ENCODE assay signal across 12 cellular contexts in the genomic region with DNA sequence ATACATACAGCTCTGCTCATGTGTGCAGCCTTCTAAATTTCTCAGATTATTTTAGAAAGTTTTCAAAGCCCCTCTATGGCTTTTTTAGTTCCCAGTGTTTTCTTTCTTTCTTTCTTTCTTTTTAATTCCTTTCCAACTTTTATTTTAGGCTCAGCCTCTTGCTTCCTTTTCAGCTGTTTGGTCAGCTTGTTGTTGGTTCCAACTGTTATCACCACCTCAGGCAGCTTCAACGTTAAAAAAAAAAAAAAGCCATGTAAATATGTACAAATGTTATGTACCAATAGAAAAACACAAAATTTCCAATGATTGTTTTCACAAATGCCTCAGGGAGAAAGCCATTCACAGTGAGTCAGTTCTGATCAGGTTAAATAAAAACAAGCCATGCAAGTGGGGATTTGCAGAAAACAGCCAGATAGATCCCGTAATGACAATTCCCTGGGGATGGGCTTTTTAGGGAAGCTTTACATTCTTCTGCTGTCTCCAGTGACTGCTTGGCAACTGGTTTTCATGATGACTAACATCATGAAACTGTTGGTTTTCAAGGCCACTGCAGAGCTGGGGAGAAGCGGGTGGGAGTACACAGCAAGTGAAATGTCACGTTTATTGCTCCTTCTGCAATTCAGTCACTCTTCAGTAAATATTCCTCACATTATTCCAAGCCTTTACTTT.
DNase-seq lines count a peak whose midpoint lies in the region; ATAC-seq and TF ChIP-seq lines count a peak whose summit lies in the region.
"Had no signal": no experiment of that assay in that cellular context is flagged by ENCODE, and none has a peak within 500 bp of the region (broad histone marks: within the 10 kb centered on the region; RNA-seq: fewer than 3 reads in every experiment).

No MANE protein-coding gene starts in this region.

- BruUV-seq in Calu3 (replicated peaks; lab: Mats Ljungman, UMichigan), result no TSS peak

- TF ChIP-seq POLR2A in Peyer's patch (IDR thresholded peaks at IDR 0.05), result no peak

- H3K4me1 ChIP-seq in ectodermal cell (ENCODE audit: control insufficient read depth, insufficient read depth, low read length) (peaks cover 6% of the 10 kb centered on the region), Peyer's patch (no peaks in the 10 kb centered on the region)
- H3K4me1 ChIP-seq: prostate gland had no signal

- H3K36me3 ChIP-seq in ectodermal cell (ENCODE audit: control insufficient read depth, insufficient read depth, low read length), result no peaks in the 10 kb centered on the region
- H3K36me3 ChIP-seq in Peyer's patch, result no peaks in the 10 kb centered on the region
- H3K36me3 ChIP-seq: cardiac muscle cell, prostate gland had no signal

- POLR2A ChIA-PET in HEK293T (lab: Yijun Ruan, JAX), result no interaction called here

- intact Hi-C loops in Calu3 (cut with micrococcal nuclease; ENCODE audit: unreplicated experiment), result loop anchor here (10.0 kb wide), 1 partner anchor 151 kb away; no protein-coding TSS in a partner anchor

- ATAC-seq in GM21717 (IDR thresholded peaks at IDR 0.05; ENCODE audit: unreplicated experiment), result no peak
- ATAC-seq: activated CD8-positive, alpha-beta T cell treated with anti-CD3 and anti-CD28 coated beads, Interleukin-2, amount 10 ng/mL, durations not matched to agents 7 days and 5 days; Panc1 had no signal

- DNase-seq in Calu3 (peak; percentile 2), NCI-H446 treated with DMSO at 0.1 percent for 48 hours (lab: John Stamatoyannopoulos, UW) (peak; percentile 2), myocyte (ENCODE audit: low read depth) (peak; percentile 90), HEK293T (ENCODE audit: extremely low spot score) (no peak), Peyer's patch (no peak)
- no peak for DNase-seq in stimulated activated CD4-positive, alpha-beta T cell treated with anti-CD3 and anti-CD28 coated beads, Interleukin-12 subunit alpha, Interleukin-12 subunit beta, amount 100 ng/mL, for 4 hours
- DNase-seq: activated CD8-positive, alpha-beta T cell treated with anti-CD3 and anti-CD28 coated beads, Interleukin-2, amount 10 ng/mL, durations not matched to agents 7 days and 5 days had no signal

- no peak for TF ChIP-seq CTCF in Calu3 (IDR thresholded peaks at IDR 0.05; ENCODE audit: unreplicated experiment)
- TF ChIP-seq CTCF in Peyer's patch (IDR thresholded peaks at IDR 0.05), result no peak

- H3K27ac Mint-ChIP-seq in Calu3 (ENCODE audit: unreplicated experiment), result peak overlapping the region; percentile 52
- H3K27ac Mint-ChIP-seq: activated CD8-positive, alpha-beta T cell treated with anti-CD3 and anti-CD28 coated beads, Interleukin-2, amount 10 ng/mL, durations not matched to agents 7 days and 5 days had no signal

- CTCF ChIA-PET in Calu3 (lab: Charles Lee), result interaction anchor here (0.7 kb wide), 1 partner anchor 230 kb away, joined by 3 read pairs; no protein-coding TSS in a partner anchor
- CTCF ChIA-PET in HEK293T (lab: Yijun Ruan, JAX), result no interaction called here

- H3K9me3 Mint-ChIP-seq in Calu3 (ENCODE audit: low read depth, unreplicated experiment), result no peaks in the 10 kb centered on the region

- peaks cover 18% of the 10 kb centered on the region for H3K4me1 Mint-ChIP-seq in Calu3 (ENCODE audit: low read depth, unreplicated experiment)

- no peaks in the 10 kb centered on the region for H3K27me3 Mint-ChIP-seq in Calu3 (ENCODE audit: unreplicated experiment)

- H3K27me3 ChIP-seq in ectodermal cell (ENCODE audit: control insufficient read depth, insufficient read depth, low read length, poor library complexity, severe bottlenecking) (no peaks in the 10 kb centered on the region), Peyer's patch (no peaks in the 10 kb centered on the region)
- H3K27me3 ChIP-seq: cardiac muscle cell had no signal

- H3K4me3 ChIP-seq in ectodermal cell (ENCODE audit: insufficient read depth, low read depth, low read length) (no peak overlapping the region), Peyer's patch (no peak overlapping the region)
- H3K4me3 ChIP-seq: cardiac muscle cell, prostate gland had no signal

- no peak overlapping the region for H3K4me3 Mint-ChIP-seq in Calu3 (ENCODE audit: low read depth, unreplicated experiment)
- H3K4me3 Mint-ChIP-seq: activated CD8-positive, alpha-beta T cell treated with anti-CD3 and anti-CD28 coated beads, Interleukin-2, amount 10 ng/mL, durations not matched to agents 7 days and 5 days had no signal

- no peaks in the 10 kb centered on the region for H3K36me3 Mint-ChIP-seq in Calu3 (ENCODE audit: insufficient read depth, unreplicated experiment)

- H3K27ac ChIP-seq in ectodermal cell (ENCODE audit: insufficient read depth, low read depth, low read length, poor library complexity, severe bottlenecking), result peak overlapping the region; percentile 80
- H3K27ac ChIP-seq in Peyer's patch, result no peak overlapping the region
- H3K27ac ChIP-seq: cardiac muscle cell, prostate gland had no signal

- H3K9me3 ChIP-seq in ectodermal cell (ENCODE audit: control insufficient read depth, low read length), result no peaks in the 10 kb centered on the region
- no peaks in the 10 kb centered on the region for H3K9me3 ChIP-seq in Peyer's patch
- H3K9me3 ChIP-seq: prostate gland had no signal

- WGBS in ectodermal cell, 2 experiments, result 48 to 49% methylated on average over 3 of the region's 4 CpGs

TF ChIP-seq in HEK293T, 16 proteins besides CTCF, POLR2A, EP300 and RAD21:
- TF ChIP-seq BHLHE40 (IDR thresholded peaks at IDR 0.05; ENCODE audit: borderline replicate concordance) (no peak), FOXA1 (IDR thresholded peaks at IDR 0.05) (no peak), FOXK2 (IDR thresholded peaks at IDR 0.05) (no peak), SP1 (IDR thresholded peaks at IDR 0.05) (no peak), L3MBTL2 (conservative IDR thresholded peaks at IDR 0.05) (no peak), LEF1 (IDR thresholded peaks at IDR 0.05; ENCODE audit: borderline replicate concordance) (no peak), HDGF (IDR thresholded peaks at IDR 0.05; ENCODE audit: borderline replicate concordance) (no peak), ELF4 (IDR thresholded peaks at IDR 0.05) (no peak), TARDBP (IDR thresholded peaks at IDR 0.05) (no peak), ARNT (IDR thresholded peaks at IDR 0.05) (no peak), FOXM1 (IDR thresholded peaks at IDR 0.05; ENCODE audit: borderline replicate concordance) (no peak), ZNF384 (IDR thresholded peaks at IDR 0.05) (no peak), NFRKB (IDR thresholded peaks at IDR 0.05) (no peak), SUZ12 (IDR thresholded peaks at IDR 0.05) (no peak), CTBP1 (IDR thresholded peaks at IDR 0.05; ENCODE audit: borderline replicate concordance) (no peak)
- TF ChIP-seq, protein P1, sequence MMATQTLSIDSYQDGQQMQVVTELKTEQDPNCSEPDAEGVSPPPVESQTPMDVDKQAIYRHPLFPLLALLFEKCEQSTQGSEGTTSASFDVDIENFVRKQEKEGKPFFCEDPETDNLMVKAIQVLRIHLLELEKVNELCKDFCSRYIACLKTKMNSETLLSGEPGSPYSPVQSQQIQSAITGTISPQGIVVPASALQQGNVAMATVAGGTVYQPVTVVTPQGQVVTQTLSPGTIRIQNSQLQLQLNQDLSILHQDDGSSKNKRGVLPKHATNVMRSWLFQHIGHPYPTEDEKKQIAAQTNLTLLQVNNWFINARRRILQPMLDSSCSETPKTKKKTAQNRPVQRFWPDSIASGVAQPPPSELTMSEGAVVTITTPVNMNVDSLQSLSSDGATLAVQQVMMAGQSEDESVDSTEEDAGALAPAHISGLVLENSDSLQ (IDR thresholded peaks at IDR 0.05), result no peak

Comparison
In these comparisons a context has a peak if more than half of its experiments do, and no peak if none do; other contexts are left out.
1. DNase-seq: peak in Calu3 (single experiment), NCI-H446 treated with DMSO at 0.1 percent for 48 hours (single experiment) and myocyte (single experiment); none in HEK293T (single experiment), Peyer's patch (0 of 3) and stimulated activated CD4-positive, alpha-beta T cell treated with anti-CD3 and anti-CD28 coated beads, Interleukin-12 subunit alpha, Interleukin-12 subunit beta, amount 100 ng/mL, for 4 hours (single experiment).